26 cellular contexts compared by ENCODE assay signal in genomic region chr5:122333564-122333963, GRCh38. TPM values are rescaled to one million over a fixed set of nuclear protein-coding genes. Genes with fewer than 3 reads are reported as not detected.
"Had no signal": no experiment of that assay in that cellular context is flagged by ENCODE, and none has a peak within 500 bp of the region (broad histone marks: within the 10 kb centered on the region; RNA-seq: fewer than 3 reads in every experiment).

No MANE protein-coding gene starts in this region.

- ATAC-seq: foreskin keratinocyte; left lobe of liver; natural killer cell; psoas muscle; right lobe of liver; stimulated activated memory B cell treated with anti-CD40 and anti-IgM and Interleukin-4, amounts not matched to agents 10 μg/mL and 1 μg/mL and 100 μg/mL, for 72 hours had no signal

- H3K27ac Mint-ChIP-seq: endodermal cell; natural killer cell; stimulated activated memory B cell treated with anti-CD40 and anti-IgM and Interleukin-4, amounts not matched to agents 10 μg/mL and 1 μg/mL and 100 μg/mL, for 72 hours; stimulated activated naive CD8-positive, alpha-beta T cell treated with anti-CD3 and anti-CD28 coated beads, Interleukin-15, Interleukin-2, amounts not matched to agents 100 ng/mL and 50 ng/mL, for 24 hours had no signal

- H3K36me3 ChIP-seq: right lobe of liver, spleen, tibial artery, upper lobe of left lung, uterus had no signal

- H3K9me3 ChIP-seq: psoas muscle, right lobe of liver, spleen, tibial artery, upper lobe of left lung, uterus had no signal

- H3K4me3 Mint-ChIP-seq: endodermal cell; natural killer cell; neural crest cell; stimulated activated memory B cell treated with anti-CD40 and anti-IgM and Interleukin-4, amounts not matched to agents 10 μg/mL and 1 μg/mL and 100 μg/mL, for 72 hours; stimulated activated naive CD8-positive, alpha-beta T cell treated with anti-CD3 and anti-CD28 coated beads, Interleukin-15, Interleukin-2, amounts not matched to agents 100 ng/mL and 50 ng/mL, for 24 hours had no signal

- H3K9ac ChIP-seq: parathyroid adenoma had no signal

- H3K27ac ChIP-seq: coronary artery, foreskin keratinocyte, parathyroid adenoma, psoas muscle, right lobe of liver, spleen, tibial artery, upper lobe of left lung, uterus had no signal

- H3K27me3 Mint-ChIP-seq: stimulated activated memory B cell treated with anti-CD40 and anti-IgM and Interleukin-4, amounts not matched to agents 10 μg/mL and 1 μg/mL and 100 μg/mL, for 72 hours; stimulated activated naive CD8-positive, alpha-beta T cell treated with anti-CD3 and anti-CD28 coated beads, Interleukin-15, Interleukin-2, amounts not matched to agents 100 ng/mL and 50 ng/mL, for 24 hours had no signal

- H2AFZ ChIP-seq: parathyroid adenoma had no signal

- H3K36me3 Mint-ChIP-seq: natural killer cell; stimulated activated memory B cell treated with anti-CD40 and anti-IgM and Interleukin-4, amounts not matched to agents 10 μg/mL and 1 μg/mL and 100 μg/mL, for 72 hours had no signal

- DNase-seq: effector CD4-positive, alpha-beta T cell; endodermal cell; erythroblast; foreskin keratinocyte; head of caudate nucleus; hippocampal formation; kidney glomerular epithelial cell; mammary epithelial cell; natural killer cell; psoas muscle; retina; right lobe of liver; spleen; stimulated activated CD4-positive, alpha-beta T cell treated with anti-CD3 and anti-CD28 coated beads, Interleukin-15, amount 100 ng/mL, for 24 hours; stimulated activated CD4-positive, alpha-beta T cell treated with anti-CD3 and anti-CD28 coated beads, Interleukin-1b, Interleukin-23, amount 100 ng/mL, for 48 hours; stimulated activated CD4-positive, alpha-beta T cell treated with anti-CD3 and anti-CD28 coated beads, Interleukin-4, amount 100 ng/mL, for 24 hours; tibial artery; upper lobe of left lung; uterus had no signal

- H3K27me3 ChIP-seq: foreskin keratinocyte, right lobe of liver, spleen, tibial artery, upper lobe of left lung, uterus had no signal

- H3K9me3 Mint-ChIP-seq: endodermal cell; neural crest cell; stimulated activated memory B cell treated with anti-CD40 and anti-IgM and Interleukin-4, amounts not matched to agents 10 μg/mL and 1 μg/mL and 100 μg/mL, for 72 hours; stimulated activated naive CD8-positive, alpha-beta T cell treated with anti-CD3 and anti-CD28 coated beads, Interleukin-15, Interleukin-2, amounts not matched to agents 100 ng/mL and 50 ng/mL, for 24 hours had no signal

- H3K4me3 ChIP-seq: coronary artery, psoas muscle, right lobe of liver, spleen, tibial artery, upper lobe of left lung, uterus had no signal

- H3K79me2 ChIP-seq: parathyroid adenoma had no signal

- H3K4me1 ChIP-seq: foreskin keratinocyte, parathyroid adenoma, psoas muscle, right lobe of liver, spleen, tibial artery, upper lobe of left lung, uterus had no signal

- H3K4me1 Mint-ChIP-seq: natural killer cell; stimulated activated memory B cell treated with anti-CD40 and anti-IgM and Interleukin-4, amounts not matched to agents 10 μg/mL and 1 μg/mL and 100 μg/mL, for 72 hours had no signal

RNA-seq across cellular contexts. Expression of gene SNCAIP, which starts 21.5 kb away (rescaled TPM):
- total RNA-seq: foreskin keratinocyte, myocyte had no signal
- polyA plus RNA-seq: mammary epithelial cell had no signal
